11 cellular contexts compared by ENCODE assay signal in genomic region chrX:137483554-137483953, GRCh38.
"Had no signal": no experiment of that assay in that cellular context is flagged by ENCODE, and none has a peak within 500 bp of the region (broad histone marks: within the 10 kb centered on the region; RNA-seq: fewer than 3 reads in every experiment).

No MANE protein-coding gene starts in this region.

- H3K4me2 ChIP-seq: KMS-11 had no signal

- DNase-seq: GM23248, GOT3, H9, HCEC 1CT, HFFc6, IMR-90, Karpas-422, KBM-7 had no signal

- FAIRE-seq: H54 had no signal

- H3K27ac ChIP-seq: GM23248, HL-60, KMS-11 had no signal

- H3K4me3 ChIP-seq: GM23248 had no signal

- H3K9ac ChIP-seq: GM23248, KMS-11 had no signal

- H2AFZ ChIP-seq: GM23248 had no signal
